In the genomic region with DNA sequence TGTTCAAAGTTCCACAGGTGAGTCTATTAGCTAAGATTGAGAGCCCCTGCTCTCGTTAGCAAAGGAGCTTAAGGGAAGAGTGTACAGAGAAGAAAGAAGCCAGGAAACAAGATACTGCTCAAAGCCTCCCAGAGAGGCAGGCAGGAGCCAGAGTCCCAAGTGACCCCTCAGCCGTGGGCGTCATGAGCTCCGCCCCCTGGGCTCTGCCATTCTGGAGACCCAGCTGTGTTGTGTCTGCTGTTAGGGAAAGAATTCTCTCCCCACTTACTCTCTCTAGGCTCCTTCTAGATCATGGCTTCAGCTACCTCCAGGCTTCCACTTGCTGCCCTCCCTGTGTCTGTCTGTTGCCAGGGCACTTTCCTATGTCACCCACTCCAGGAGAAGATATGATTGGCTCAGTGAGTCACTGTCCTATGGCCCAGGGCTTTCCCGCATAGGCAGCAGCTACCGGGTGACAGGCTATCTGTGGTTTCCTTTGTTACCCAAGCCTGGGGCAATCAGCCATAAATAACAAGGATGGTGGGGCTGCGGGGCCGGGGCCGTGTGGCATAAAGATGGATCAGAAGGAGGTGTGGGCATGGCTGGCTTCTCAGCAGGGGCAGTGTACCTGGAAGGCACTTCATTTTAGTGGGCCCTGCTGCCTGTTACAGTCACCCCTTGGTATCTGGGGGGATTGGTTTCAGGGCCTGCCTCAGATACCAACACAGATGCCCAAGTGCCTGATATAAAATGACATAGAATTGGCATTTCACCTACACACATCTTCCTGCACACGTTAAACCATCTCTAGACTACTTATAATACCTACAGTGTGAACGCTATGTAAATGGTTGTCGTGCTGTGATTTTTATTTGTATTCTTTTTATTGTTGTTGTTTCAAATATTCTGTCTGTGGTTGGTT, we compare ENCODE assay signal across 8 cellular contexts.
A peak's percentile ranks its signal among the peaks of the same experiment; 100 is the strongest.
DNase-seq lines count a peak whose midpoint lies in the region; ATAC-seq and TF ChIP-seq lines count a peak whose summit lies in the region.

No MANE protein-coding gene starts in this region.

- BruUV-seq in Caco-2 (replicated peaks; lab: Mats Ljungman, UMichigan) = no TSS peak

- H3K9me3 ChIP-seq in Caco-2 (no peaks in the 10 kb centered on the region), adipocyte (ENCODE audit: control insufficient read depth, low read length) (no peaks in the 10 kb centered on the region), thyroid gland (no peaks in the 10 kb centered on the region)

- H3K4me3 Mint-ChIP-seq in Caco-2 (ENCODE audit: unreplicated experiment) = no peak overlapping the region

- 70 to 78% methylated on average over 12 of the region's 12 CpGs for WGBS in thyroid gland, 2 donors

- CTCF ChIA-PET in Caco-2 (lab: Charles Lee) = no interaction called here

- POLR2A ChIA-PET in Caco-2 (lab: Charles Lee) = no interaction called here

- no peak for TF ChIP-seq POLR2A in thyroid gland (IDR thresholded peaks at IDR 0.05)

- H3K27me3 ChIP-seq in Caco-2 (replicated peaks; ENCODE audit: control insufficient read depth, insufficient read depth, low read length) = no peaks in the 10 kb centered on the region
- no peaks in the 10 kb centered on the region for H3K27me3 ChIP-seq in adipocyte (replicated peaks; ENCODE audit: control insufficient read depth, insufficient read depth, low read length)
- H3K27me3 ChIP-seq in thyroid gland = no peaks in the 10 kb centered on the region

- peak overlapping the region; percentile 24 for H3K27ac Mint-ChIP-seq in Caco-2 (ENCODE audit: unreplicated experiment)

- H3K27ac ChIP-seq in thyroid gland = no peak overlapping the region

- no peak overlapping the region for H3K9ac ChIP-seq in adipocyte (ENCODE audit: low read length)

- DNase-seq in Caco-2 (peak in 1 of 2 experiments; percentile 13), NCI-H2107 treated with DMSO at 0.1 percent for 48 hours (lab: John Stamatoyannopoulos, UW; ENCODE audit: unreplicated experiment) (peak; percentile 75), adipocyte (ENCODE audit: low read depth) (peak; percentile 28), left kidney (ENCODE audit: low read depth, low spot score) (peak; percentile 93), thyroid gland (no peak)
- no peak for DNase-seq in stimulated activated CD4-positive, alpha-beta T cell treated with anti-CD3 and anti-CD28 coated beads, Interleukin-4, amount 100 ng/mL, for 1 hour

- H3K27me3 Mint-ChIP-seq in Caco-2 (ENCODE audit: insufficient read depth, unreplicated experiment) = no peaks in the 10 kb centered on the region

- H3K4me3 ChIP-seq in Caco-2 (ENCODE audit: low read depth, low read length) = no peak overlapping the region
- no peak overlapping the region for H3K4me3 ChIP-seq in adipocyte (ENCODE audit: low read length)
- H3K4me3 ChIP-seq in thyroid gland (replicated peaks in 1 of 3) = no peak overlapping the region

- peaks cover 7% of the 10 kb centered on the region for H3K4me1 Mint-ChIP-seq in Caco-2 (ENCODE audit: low read depth, unreplicated experiment)

- no peaks in the 10 kb centered on the region for H3K36me3 ChIP-seq in Caco-2 (ENCODE audit: control insufficient read depth, insufficient read depth, low read length)
- peaks cover 3% of the 10 kb centered on the region for H3K36me3 ChIP-seq in adipocyte (ENCODE audit: control insufficient read depth, insufficient read depth, low read length, severe bottlenecking)
- no peaks in the 10 kb centered on the region for H3K36me3 ChIP-seq in thyroid gland

- H3K4me1 ChIP-seq in Caco-2 (peaks cover 21% of the 10 kb centered on the region), adipocyte (ENCODE audit: control insufficient read depth, insufficient read depth, low read length) (peaks cover 17% of the 10 kb centered on the region), thyroid gland (no peaks in the 10 kb centered on the region)

- ATAC-seq in HG03469 (IDR thresholded peaks at IDR 0.05; ENCODE audit: unreplicated experiment) (no peak), HG03097 (IDR thresholded peaks at IDR 0.05; ENCODE audit: low FRiP score, unreplicated experiment) (no peak)

- H3K9me3 Mint-ChIP-seq in Caco-2 (ENCODE audit: unreplicated experiment) = no peaks in the 10 kb centered on the region

- intact Hi-C loops in Caco-2 (cut with micrococcal nuclease; ENCODE audit: unreplicated experiment) (no loop called here), thyroid gland (cut with DNase I) (no loop called here)

- no peaks in the 10 kb centered on the region for H3K36me3 Mint-ChIP-seq in Caco-2 (ENCODE audit: insufficient read depth, unreplicated experiment)

- TF ChIP-seq CTCF in Caco-2 (IDR thresholded peaks at IDR 0.05; ENCODE audit: insufficient read depth in 1 of 2, low read depth in 1 of 2, low read length in 1 of 2, severe bottlenecking in 1 of 2, unreplicated experiment in 1 of 2) (no peak), thyroid gland (IDR thresholded peaks at IDR 0.05) (no peak)

Comparison
In these comparisons a context has a peak if more than half of its experiments do, and no peak if none do; other contexts are left out.
1. DNase-seq: peak in NCI-H2107 treated with DMSO at 0.1 percent for 48 hours (single experiment), adipocyte (single experiment) and left kidney (single experiment); none in stimulated activated CD4-positive, alpha-beta T cell treated with anti-CD3 and anti-CD28 coated beads, Interleukin-4, amount 100 ng/mL, for 1 hour (single experiment) and thyroid gland (0 of 2).